In genomic region chr11:11876458-11876857, GRCh38 we compare ENCODE assay signal across 11 cellular contexts. TPM values are rescaled to one million over a fixed set of nuclear protein-coding genes. Genes with fewer than 3 reads are reported as not detected.
DNase-seq lines count a peak whose midpoint lies in the region; ATAC-seq, FAIRE-seq and TF ChIP-seq lines count a peak whose summit lies in the region.
"Had no signal": no experiment of that assay in that cellular context is flagged by ENCODE, and none has a peak within 500 bp of the region (broad histone marks: within the 10 kb centered on the region; RNA-seq: fewer than 3 reads in every experiment).

No MANE protein-coding gene starts in this region.

- H3K36me3 Mint-ChIP-seq in WTC11 = peaks cover 8% of the 10 kb centered on the region; the same call in 1 of the 2 replicates

- H3K79me1 ChIP-seq in IMR-90 (ENCODE audit: low read depth in 1 of 2, low read length in 2 of 2) = peaks cover 19 to 63% of the 10 kb centered on the region in 2 experiments

- TF ChIP-seq POLR2A in IMR-90 (IDR thresholded peaks at IDR 0.05; ENCODE audit: low read depth, low read length) = no peak
- TF ChIP-seq POLR2A in GM12891 (IDR thresholded peaks at IDR 0.05; ENCODE audit: low read depth, low read length) = no peak

- no peaks in the 10 kb centered on the region; the same call in 1 of the 2 replicates for H3K27me3 Mint-ChIP-seq in WTC11 (ENCODE audit: low read depth)
- H3K27me3 Mint-ChIP-seq: activated CD4-positive, alpha-beta memory T cell treated with anti-CD3 and anti-CD28 coated beads for 36 hours had no signal

- no peak for TF ChIP-seq RAD21 in IMR-90 (IDR thresholded peaks at IDR 0.05; ENCODE audit: low read length)

- FAIRE-seq in GM12891 (lab: Jason Lieb, UNC) = no peak

- H3K9me3 ChIP-seq in DND-41 (ENCODE audit: insufficient read depth, low read length, severe bottlenecking) (no peaks in the 10 kb centered on the region), IMR-90 (ENCODE audit: control insufficient read depth, insufficient read depth, low read length) (no peaks in the 10 kb centered on the region)
- H3K9me3 ChIP-seq: Peyer's patch had no signal

- H3K9me1 ChIP-seq in IMR-90 (ENCODE audit: insufficient read depth, low read length) = peaks cover 17% of the 10 kb centered on the region

- TF ChIP-seq CTCF in DND-41 (IDR thresholded peaks at IDR 0.05; ENCODE audit: borderline replicate concordance, extremely low read depth, low read length, poor library complexity, severe bottlenecking) (peak; percentile 40), IMR-90 (conservative IDR thresholded peaks at IDR 0.05; ENCODE audit: low read depth, low read length) (no peak), WTC11 (IDR thresholded peaks at IDR 0.05) (no peak)

- no CpG with 5 or more reads among the region's 2 CpGs for WGBS in IMR-90 (ENCODE audit: extremely low coverage in 2 of 2, insufficient read length in 1 of 2), 2 experiments

- no peak overlapping the region for H4K8ac ChIP-seq in IMR-90 (ENCODE audit: low read depth in 2 of 2, low read length in 2 of 2)

- H3K9ac ChIP-seq in DND-41 (ENCODE audit: low read depth, low read length) = no peak overlapping the region
- H3K9ac ChIP-seq in IMR-90 (ENCODE audit: low read depth, low read length) = no peak overlapping the region

- H3K4me2 ChIP-seq in DND-41 (ENCODE audit: insufficient read depth, low read length) (no peak overlapping the region), IMR-90 (ENCODE audit: low read depth, low read length) (no peak overlapping the region)

- H4K91ac ChIP-seq in IMR-90 (ENCODE audit: insufficient read depth, low read depth, low read length) = no peak overlapping the region

- intact Hi-C loops in IMR-90 (cut with micrococcal nuclease) = no loop called here

- H3K4ac ChIP-seq in IMR-90 (ENCODE audit: low read depth, low read length) = no peak overlapping the region

- H4K5ac ChIP-seq in IMR-90 (ENCODE audit: low read depth, low read length) = no peak overlapping the region

- H2AK5ac ChIP-seq in IMR-90 (ENCODE audit: low read depth, low read length) = no peak overlapping the region

- H2AFZ ChIP-seq in DND-41 (ENCODE audit: low read depth, low read length) (no peak overlapping the region), IMR-90 (replicated peaks; ENCODE audit: low read length, poor library complexity) (no peak overlapping the region)

- H2BK5ac ChIP-seq in IMR-90 (ENCODE audit: low read depth, low read length, poor library complexity, severe bottlenecking) = no peak overlapping the region

- dilution Hi-C loops in IMR-90 (cut with HindIII; ENCODE audit: low sequenced_read_pairs, unreplicated experiment) = no loop called here

- 0 out of 2 replicates have a peak overlapping the region, but pooled peaks have one; percentile 40 for H3K23ac ChIP-seq in IMR-90 (ENCODE audit: low read depth, low read length)

- H3K4me1 ChIP-seq in DND-41 (ENCODE audit: insufficient read depth, low read length) = no peaks in the 10 kb centered on the region
- peaks cover 7% of the 10 kb centered on the region; the same call in 1 of the 2 replicates for H3K4me1 ChIP-seq in IMR-90 (ENCODE audit: control insufficient read depth, insufficient read depth, low read length)
- H3K4me1 ChIP-seq: Peyer's patch had no signal

- peaks cover 51% of the 10 kb centered on the region for H4K20me1 ChIP-seq in DND-41 (ENCODE audit: insufficient read depth, low read length)
- H4K20me1 ChIP-seq in IMR-90 (ENCODE audit: insufficient read depth, low read length) = peaks cover 53% of the 10 kb centered on the region

- H2BK20ac ChIP-seq in IMR-90 (ENCODE audit: low read depth, low read length) = no peak overlapping the region

- no TSS peak for BruUV-seq in IMR-90 (replicated peaks; lab: Mats Ljungman, UMichigan)

- H3K27me3 ChIP-seq in DND-41 (ENCODE audit: insufficient read depth, low read length, poor library complexity) (no peaks in the 10 kb centered on the region), IMR-90 (ENCODE audit: control insufficient read depth, insufficient read depth, low read length) (no peaks in the 10 kb centered on the region)
- H3K27me3 ChIP-seq: Peyer's patch had no signal

- H3K79me2 ChIP-seq in DND-41 (ENCODE audit: insufficient read depth, low read length) = peaks cover 97% of the 10 kb centered on the region

- H3K4me3 ChIP-seq in DND-41 (ENCODE audit: low read depth in 1 of 2, low read length in 2 of 2) (no peak overlapping the region), IMR-90 (ENCODE audit: insufficient read depth, low read depth, low read length) (no peak overlapping the region)
- H3K4me3 ChIP-seq: Peyer's patch had no signal

- no peaks in the 10 kb centered on the region for H3K9me3 Mint-ChIP-seq in WTC11
- H3K9me3 Mint-ChIP-seq: activated CD4-positive, alpha-beta memory T cell treated with anti-CD3 and anti-CD28 coated beads for 36 hours had no signal

- peaks cover 3% of the 10 kb centered on the region; the same call in 1 of the 2 replicates for H3K36me3 ChIP-seq in DND-41 (ENCODE audit: insufficient read depth, low read length)
- peaks cover 2% of the 10 kb centered on the region; the same call in 1 of the 2 replicates for H3K36me3 ChIP-seq in IMR-90 (ENCODE audit: control insufficient read depth, insufficient read depth, low read length)
- H3K36me3 ChIP-seq: Peyer's patch had no signal

- peak overlapping the region; percentile 47 for H2AK9ac ChIP-seq in IMR-90 (replicated peaks; ENCODE audit: low read depth, low read length, poor library complexity)

- H3K56ac ChIP-seq in IMR-90 (ENCODE audit: extremely low read depth, insufficient read depth, low read length) = no peak overlapping the region

- no peak overlapping the region for H3K14ac ChIP-seq in IMR-90 (replicated peaks; ENCODE audit: low read depth, low read length)

- H3K4me1 Mint-ChIP-seq in WTC11 = peaks cover 22% of the 10 kb centered on the region

- H3K4me3 Mint-ChIP-seq in WTC11 = no peak overlapping the region
- H3K4me3 Mint-ChIP-seq: activated CD4-positive, alpha-beta memory T cell treated with anti-CD3 and anti-CD28 coated beads for 36 hours had no signal

- POLR2A ChIA-PET in IMR-90 (lab: Charles Lee; ENCODE audit: unreplicated experiment) = no interaction called here
- POLR2A ChIA-PET in WTC11 (lab: Charles Lee) = no interaction called here

- no peak overlapping the region for H3K18ac ChIP-seq in IMR-90 (ENCODE audit: low read depth, low read length)

- CTCF ChIA-PET in IMR-90 (lab: Yijun Ruan, JAX) (interaction anchor here (0.6 kb wide), 1 partner anchor 24 kb away, joined by 3 read pairs; no protein-coding TSS in a partner anchor), WTC11 (lab: Charles Lee) (interaction anchor here (0.7 to 1.4 kb wide), 3 partner anchors 9 to 168 kb away, joined by 3 read pairs; no protein-coding TSS in a partner anchor)

- in situ Hi-C loops in IMR-90 (cut with MboI; ENCODE audit: low sequenced_read_pairs) (no loop called here), G401 (cut with HindIII; ENCODE audit: low sequenced_read_pairs) (no loop called here)

- H3K27ac ChIP-seq in DND-41 (ENCODE audit: low read length) = no peak overlapping the region
- no peak overlapping the region for H3K27ac ChIP-seq in IMR-90 (ENCODE audit: insufficient read depth, low read length)
- H3K27ac ChIP-seq: Peyer's patch had no signal

- no peak for ATAC-seq in DND-41 (ENCODE audit: insufficient read depth, low read depth)
- no peak for ATAC-seq in IMR-90 (ENCODE audit: low read depth)
- ATAC-seq in WTC11 = peak; percentile 66
- peak; percentile 19 for ATAC-seq in left lobe of liver
- no peak for ATAC-seq in HG03159 (IDR thresholded peaks at IDR 0.05; ENCODE audit: unreplicated experiment)

- H3K27ac Mint-ChIP-seq in WTC11 = 0 out of 2 replicates have a peak overlapping the region, but pooled peaks have one; percentile 75
- H3K27ac Mint-ChIP-seq: activated CD4-positive, alpha-beta memory T cell treated with anti-CD3 and anti-CD28 coated beads for 36 hours had no signal

- no peak overlapping the region for H2BK120ac ChIP-seq in IMR-90 (ENCODE audit: low read depth, low read length)

- DNase-seq in DND-41 (no peak), IMR-90 (no peak), WTC11 (ENCODE audit: low spot score) (no peak), left lobe of liver (ENCODE audit: low spot score) (no peak), GM12891 (ENCODE audit: insufficient read length, low spot score) (no peak), midbrain (lab: John Stamatoyannopoulos, UW) (no peak), G401 (ENCODE audit: low spot score) (no peak)
- DNase-seq: activated CD4-positive, alpha-beta memory T cell treated with anti-CD3 and anti-CD28 coated beads for 36 hours; Peyer's patch; stimulated activated CD8-positive, alpha-beta memory T cell treated with anti-CD3 and anti-CD28 coated beads, Interleukin-4, amount 100 ng/mL, for 48 hours had no signal

- no peak overlapping the region for H2BK15ac ChIP-seq in IMR-90 (ENCODE audit: low read depth, low read length)

TF ChIP-seq in IMR-90, 13 proteins besides CTCF, POLR2A, EP300 and RAD21 (continues in another document):
- no peak for TF ChIP-seq NFE2L2 (IDR thresholded peaks at IDR 0.05; ENCODE audit: low read depth, low read length)

TF ChIP-seq in WTC11, 78 proteins besides CTCF, POLR2A, EP300 and RAD21 (continues in another document):
- TF ChIP-seq E2F5 (CRISPR knock-in tag; IDR thresholded peaks at IDR 0.05) = no peak

TF ChIP-seq in GM12891, 5 proteins besides CTCF, POLR2A, EP300 and RAD21:
- no peak for TF ChIP-seq POLR2AphosphoS5 (IDR thresholded peaks at IDR 0.05; ENCODE audit: low read depth, low read length)
- TF ChIP-seq PAX5 (IDR thresholded peaks at IDR 0.05; ENCODE audit: insufficient read depth, low read length, severe bottlenecking) = no peak
- TF ChIP-seq TAF1 (IDR thresholded peaks at IDR 0.05; ENCODE audit: low read depth, low read length) = no peak
- no peak for TF ChIP-seq POU2F2 (IDR thresholded peaks at IDR 0.05; ENCODE audit: low read depth, low read length)
- TF ChIP-seq SPI1 (IDR thresholded peaks at IDR 0.05; ENCODE audit: low read depth, low read length) = no peak
TF ChIP-seq in GM12891: peak in this region for 0.

RNA-seq across cellular contexts. Expression of gene USP47, which starts 34.7 kb away (rescaled TPM):
- total RNA-seq in IMR-90 (2012; rRNA removed) (110 and 117 TPM in 2 replicates), WTC11 (2021) (18.3 to 20.4 TPM (median 19.7 TPM) in 3 replicates), left lobe of liver (23.7 TPM)
- polyA plus RNA-seq in IMR-90 (2012; rRNA removed) = 12.4 and 15.0 TPM in 2 replicates
- polyA plus RNA-seq in IMR-90 (2012; cell fraction: cytosol; rRNA removed) = 3.8 and 5.9 TPM in 2 replicates
- 5.9 and 41.8 TPM in 2 replicates for polyA plus RNA-seq in IMR-90 (2012; cell fraction: nucleus; rRNA removed; ENCODE audit: low replicate concordance)
- polyA plus RNA-seq in GM12891 (2012; ENCODE audit: low read depth, missing spikeins) = 25.3 TPM
- total RNA-seq in G401 (2014; rRNA removed; shearing (Covaris generic)) = 10.5 and 16.4 TPM in 2 replicates

Comparison
In these comparisons a context has a peak if more than half of its experiments do, and no peak if none do; other contexts are left out.
1. ATAC-seq: peak in WTC11 (single experiment) and left lobe of liver (single experiment); none in DND-41 (single experiment), IMR-90 (single experiment) and HG03159 (single experiment).